In the genomic region with DNA sequence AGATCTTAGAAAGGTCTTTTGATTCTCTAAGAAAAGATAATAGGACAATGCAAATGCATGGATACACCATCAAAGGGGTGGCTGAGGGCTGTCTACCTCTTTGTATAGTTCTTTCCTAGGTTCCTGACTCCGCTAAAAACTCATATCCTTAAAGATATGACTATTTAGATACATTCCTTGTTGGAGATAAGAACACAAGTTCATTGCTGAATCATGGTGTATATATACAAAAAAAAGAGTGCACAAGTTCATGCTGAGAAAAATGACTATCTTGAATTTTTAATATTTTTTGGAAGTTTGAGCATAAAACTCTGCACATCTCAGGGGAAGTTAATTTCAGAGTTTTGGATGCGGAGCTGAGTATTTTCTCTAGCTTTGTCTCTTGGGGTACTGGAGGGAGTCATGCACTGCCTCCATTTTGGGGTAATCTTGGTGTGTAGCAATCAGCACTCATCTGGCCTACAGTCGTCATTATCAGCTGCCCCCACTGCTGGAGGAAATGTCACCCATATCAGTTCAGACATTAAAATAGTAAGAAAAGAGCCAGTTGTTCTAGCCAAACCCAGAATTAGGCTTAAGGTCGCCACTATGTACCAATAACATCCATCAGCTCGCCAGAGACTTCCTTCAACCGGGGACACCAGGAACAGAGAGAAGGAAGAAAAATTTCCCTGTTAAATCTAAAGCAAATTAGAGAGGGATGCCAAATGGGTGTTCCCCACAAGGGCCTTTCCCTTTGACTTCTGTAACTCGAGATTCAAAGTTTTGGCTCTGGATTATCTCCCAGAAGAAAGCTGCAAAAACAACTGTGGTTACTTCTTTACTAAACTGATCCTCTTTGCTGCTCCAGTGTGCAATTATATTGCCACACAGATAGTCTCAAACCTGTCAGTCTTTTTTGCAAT, we compare ENCODE assay signal across 9 cellular contexts. TPM values are rescaled to one million over a fixed set of nuclear protein-coding genes. Genes with fewer than 3 reads are reported as not detected.
DNase-seq lines count a peak whose midpoint lies in the region; ATAC-seq lines count a peak whose summit lies in the region.
"Had no signal": no experiment of that assay in that cellular context is flagged by ENCODE, and none has a peak within 500 bp of the region (broad histone marks: within the 10 kb centered on the region; RNA-seq: fewer than 3 reads in every experiment).

No MANE protein-coding gene starts in this region.

- POLR2A ChIA-PET in CD8-positive, alpha-beta memory T cell (lab: Charles Lee): no interaction called here

- H3K27ac Mint-ChIP-seq in CD8-positive, alpha-beta memory T cell: peak overlapping the region; percentile 89 to 100 (median 98)
- peak overlapping the region; percentile 88 for H3K27ac Mint-ChIP-seq in activated naive CD8-positive, alpha-beta T cell treated with anti-CD3 and anti-CD28 coated beads for 36 hours
- peak overlapping the region; percentile 82 for H3K27ac Mint-ChIP-seq in memory B cell

- H3K36me3 ChIP-seq in CD8-positive, alpha-beta memory T cell (ENCODE audit: insufficient read depth, low read length): no peaks in the 10 kb centered on the region

- no peak for DNase-seq in CD8-positive, alpha-beta memory T cell
- DNase-seq in KBM-7: peak; percentile 58
- DNase-seq in activated naive CD8-positive, alpha-beta T cell treated with anti-CD3 and anti-CD28 coated beads for 36 hours: no peak
- DNase-seq in memory B cell (ENCODE audit: low spot score in 2 of 2): no peak
- no peak for DNase-seq in NCI-H1092 treated with DMSO at 0.1 percent for 48 hours (lab: John Stamatoyannopoulos, UW)
- no peak for DNase-seq in NCI-H1105 treated with DMSO at 0.1 percent for 48 hours (lab: John Stamatoyannopoulos, UW)
- DNase-seq: NCI-H69 had no signal

- H3K4me1 Mint-ChIP-seq in CD8-positive, alpha-beta memory T cell: peaks cover 80 to 96% (median 94%) of the 10 kb centered on the region in 3 donors
- H3K4me1 Mint-ChIP-seq in activated naive CD8-positive, alpha-beta T cell treated with anti-CD3 and anti-CD28 coated beads for 36 hours: peaks cover 58% of the 10 kb centered on the region
- H3K4me1 Mint-ChIP-seq in memory B cell: peaks cover 40% of the 10 kb centered on the region

- peaks cover 0 to 13% (median 4%) of the 10 kb centered on the region in 3 donors for H3K36me3 Mint-ChIP-seq in CD8-positive, alpha-beta memory T cell
- H3K36me3 Mint-ChIP-seq in activated naive CD8-positive, alpha-beta T cell treated with anti-CD3 and anti-CD28 coated beads for 36 hours: peaks cover 63% of the 10 kb centered on the region
- H3K36me3 Mint-ChIP-seq in memory B cell: peaks cover 2% of the 10 kb centered on the region

- H3K27me3 Mint-ChIP-seq in CD8-positive, alpha-beta memory T cell: peaks cover 0 to 1% of the 10 kb centered on the region in 2 donors
- H3K27me3 Mint-ChIP-seq in activated naive CD8-positive, alpha-beta T cell treated with anti-CD3 and anti-CD28 coated beads for 36 hours: no peaks in the 10 kb centered on the region
- H3K27me3 Mint-ChIP-seq in memory B cell: no peaks in the 10 kb centered on the region

- no peaks in the 10 kb centered on the region for H3K9me3 Mint-ChIP-seq in CD8-positive, alpha-beta memory T cell
- H3K9me3 Mint-ChIP-seq in activated naive CD8-positive, alpha-beta T cell treated with anti-CD3 and anti-CD28 coated beads for 36 hours: no peaks in the 10 kb centered on the region
- H3K9me3 Mint-ChIP-seq in memory B cell: no peaks in the 10 kb centered on the region

- CTCF ChIA-PET in CD8-positive, alpha-beta memory T cell (lab: Charles Lee): interaction anchor here (0.8 to 6.8 kb wide), 5 partner anchors 8 to 53 kb away, joined by 3 to 75 read pairs (median 3); a partner anchor contains a TSS

- ATAC-seq in memory B cell (ENCODE audit: low read depth) (no peak), HG03439 (IDR thresholded peaks at IDR 0.05; ENCODE audit: unreplicated experiment) (no peak), GM18520 (IDR thresholded peaks at IDR 0.05; ENCODE audit: unreplicated experiment) (no peak)

- H3K9me3 ChIP-seq in CD8-positive, alpha-beta memory T cell (ENCODE audit: low read length): no peaks in the 10 kb centered on the region

- H3K27me3 ChIP-seq in CD8-positive, alpha-beta memory T cell (ENCODE audit: insufficient read depth, low read length, poor library complexity, severe bottlenecking): no peaks in the 10 kb centered on the region

- peak overlapping the region; percentile 45 for H3K27ac ChIP-seq in CD8-positive, alpha-beta memory T cell (ENCODE audit: low read depth, low read length)

- peak overlapping the region; percentile 37 for H3K4me3 ChIP-seq in CD8-positive, alpha-beta memory T cell (ENCODE audit: low read length)

- H3K4me3 Mint-ChIP-seq in CD8-positive, alpha-beta memory T cell: peak overlapping the region; percentile 88 to 100 (median 98)
- peak overlapping the region; percentile 99 for H3K4me3 Mint-ChIP-seq in activated naive CD8-positive, alpha-beta T cell treated with anti-CD3 and anti-CD28 coated beads for 36 hours
- peak overlapping the region; percentile 68 for H3K4me3 Mint-ChIP-seq in memory B cell

- H3K4me1 ChIP-seq in CD8-positive, alpha-beta memory T cell (ENCODE audit: insufficient read depth, low read length): peaks cover 50% of the 10 kb centered on the region

- in situ Hi-C loops in KBM-7 (cut with MboI; ENCODE audit: low pct_unique_long_range_greater_than_20kb, low sequenced_read_pairs): no loop called here

RNA-seq across cellular contexts. Expression of a gene that starts 49.0 kb away (rescaled TPM):
- total RNA-seq in CD8-positive, alpha-beta memory T cell: 10 to 100 TPM; 79.8 to 82.2 TPM
- 40.2 TPM for polyA plus RNA-seq in CD8-positive, alpha-beta memory T cell
- 100 to 1,000 TPM; 102 to 105 TPM for total RNA-seq in activated naive CD8-positive, alpha-beta T cell treated with anti-CD3 and anti-CD28 coated beads for 36 hours

RNA-seq across cellular contexts. Expression of a gene that starts 51.8 kb away (rescaled TPM):
- total RNA-seq in CD8-positive, alpha-beta memory T cell: 10 to 100 TPM; 48.3 to 55.7 TPM
- polyA plus RNA-seq in CD8-positive, alpha-beta memory T cell: 94.1 TPM
- total RNA-seq in activated naive CD8-positive, alpha-beta T cell treated with anti-CD3 and anti-CD28 coated beads for 36 hours: 10 to 100 TPM; 42.2 to 43.7 TPM
